Comparison of ENCODE assay signal across 29 cellular contexts in genomic region chr11:107250017-107250416, GRCh38.
"Had no signal": no experiment of that assay in that cellular context is flagged by ENCODE, and none has a peak within 500 bp of the region (broad histone marks: within the 10 kb centered on the region; RNA-seq: fewer than 3 reads in every experiment).

No MANE protein-coding gene starts in this region.

- H3K4me1 ChIP-seq: SJCRH30 had no signal

- DNase-seq: activated CD4-positive, alpha-beta T cell treated with anti-CD3 and anti-CD28 coated beads, Interleukin-2, amount 10 ng/mL, durations not matched to agents 24 days and 14 days; activated CD4-positive, alpha-beta T cell treated with anti-CD3 and anti-CD28 coated beads, Interleukin-2, amount 50 U/mL, for 4 hours; activated CD8-positive, alpha-beta T cell treated with anti-CD3 and anti-CD28 coated beads for 36 hours; activated effector memory CD4-positive, alpha-beta T cell treated with anti-CD3 and anti-CD28 coated beads, Interleukin-2, amount 50 U/mL, for 16 hours; activated naive CD4-positive, alpha-beta T cell; activated naive CD4-positive, alpha-beta T cell treated with anti-CD3 and anti-CD28 coated beads, Interleukin-2, amount 50 U/mL, for 16 hours; activated naive CD8-positive, alpha-beta T cell treated with anti-CD3 and anti-CD28 coated beads for 36 hours; activated T-cell treated with anti-CD3 and anti-CD28 coated beads, Interleukin-2, amount 50 U/mL, for 1 hour; activated T-cell treated with anti-CD3 and anti-CD28 coated beads, Interleukin-2, amount 50 U/mL, for 72 hours; amniotic stem cell; aorta; brain microvascular endothelial cell; central memory CD4-positive, alpha-beta T cell; NCI-H1092 treated with DMSO at 0.1 percent for 48 hours; NCI-H1417; NCI-H146; NCI-H187; NCI-H2081; NCI-H345; NCI-H526; NCI-H748 treated with DMSO at 0.1 percent for 48 hours; NK-92 treated with Interleukin-12 subunit alpha and Interleukin-12 subunit beta, amount 100 ng/mL, for 24 hours; SHP77; SJCRH30; T1000; WERI-Rb-1 had no signal

- H3K9me3 ChIP-seq: SJCRH30 had no signal

- H3K4me3 ChIP-seq: SJCRH30, SK-N-MC had no signal

- H3K36me3 ChIP-seq: brain microvascular endothelial cell, SJCRH30, WERI-Rb-1 had no signal

- ATAC-seq: activated CD8-positive, alpha-beta T cell treated with anti-CD3 and anti-CD28 coated beads for 36 hours; activated T-cell treated with anti-CD3 and anti-CD28 coated beads, Interleukin-2, amount 50 U/mL, for 72 hours; activated T-helper 17 cell treated with anti-CD3 and anti-CD28 coated beads, Interleukin-2, amount 50 U/mL, for 72 hours; Panc1 had no signal

- H3K27me3 ChIP-seq: brain microvascular endothelial cell, SJCRH30 had no signal

- H3K27ac ChIP-seq: brain microvascular endothelial cell, SJCRH30, SK-N-MC, WERI-Rb-1 had no signal
